Comparison of ENCODE assay signal across 20 cellular contexts in the genomic region with DNA sequence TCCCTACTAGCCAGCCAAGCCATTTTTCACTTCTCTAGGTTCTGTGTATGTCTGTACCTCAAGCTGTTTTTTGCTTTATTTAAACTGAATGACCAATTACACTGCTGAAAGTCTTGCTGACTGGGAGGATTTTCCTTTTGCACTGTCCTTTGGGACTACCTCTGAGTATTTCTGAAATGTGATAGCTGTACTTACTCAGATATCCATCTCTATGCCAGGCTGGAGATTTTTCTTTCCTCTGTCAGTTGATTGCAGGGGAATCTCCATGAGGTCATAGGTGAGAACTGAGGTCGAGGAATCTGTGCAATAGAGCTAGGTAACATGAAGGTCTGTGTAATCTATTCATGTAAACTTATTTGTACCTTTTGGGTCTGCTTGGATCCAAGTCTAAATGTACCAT. TPM values are rescaled to one million over a fixed set of nuclear protein-coding genes. Genes with fewer than 3 reads are reported as not detected.
DNase-seq lines count a peak whose midpoint lies in the region; ATAC-seq and TF ChIP-seq lines count a peak whose summit lies in the region.
"Had no signal": no experiment of that assay in that cellular context is flagged by ENCODE, and none has a peak within 500 bp of the region (broad histone marks: within the 10 kb centered on the region; RNA-seq: fewer than 3 reads in every experiment).

No MANE protein-coding gene starts in this region.

- intact Hi-C loops in cardiac septum (cut with DNase I): no loop called here

- POLR2A ChIA-PET in SK-N-SH (lab: Yijun Ruan, JAX): no interaction called here

- H3K4me2 ChIP-seq in SK-N-SH (peak overlapping the region; percentile 27; the same call in 1 of the 2 replicates), Karpas-422 (ENCODE audit: low read depth, low read length, poor library complexity, severe bottlenecking) (no peak overlapping the region)

- CTCF ChIA-PET in SK-N-SH (lab: Yijun Ruan, JAX): no interaction called here

- H2AFZ ChIP-seq in SK-N-SH (ENCODE audit: low read depth): no peak overlapping the region
- H2AFZ ChIP-seq in Karpas-422 (ENCODE audit: low read length): no peak overlapping the region

- H3K4me3 ChIP-seq in SK-N-SH (ENCODE audit: low read depth in 2 of 2, low read length in 1 of 2) (no peak overlapping the region), mesodermal cell (ENCODE audit: extremely low read depth, insufficient read depth, low read length, poor library complexity, severe bottlenecking) (no peak overlapping the region), Karpas-422 (ENCODE audit: low read length) (no peak overlapping the region)
- H3K4me3 ChIP-seq: heart right ventricle, mucosa of descending colon, ovary had no signal

- peak overlapping the region; percentile 76 to 80; a peak in 3 of 4 replicates for H3K27ac ChIP-seq in SK-N-SH (ENCODE audit: low read depth in 2 of 2, low read length in 1 of 2)
- peak overlapping the region; percentile 41 for H3K27ac ChIP-seq in mesodermal cell (ENCODE audit: low read depth, low read length, severe bottlenecking)
- no peak overlapping the region for H3K27ac ChIP-seq in Karpas-422 (ENCODE audit: low read length)
- H3K27ac ChIP-seq in foreskin keratinocyte: no peak overlapping the region
- H3K27ac ChIP-seq: epithelial cell of prostate, ovary had no signal

- no peak overlapping the region for H3K9ac ChIP-seq in SK-N-SH
- no peak overlapping the region for H3K9ac ChIP-seq in Karpas-422 (ENCODE audit: low read length)

- no peaks in the 10 kb centered on the region for H3K9me2 ChIP-seq in SK-N-SH
- H3K9me2 ChIP-seq in Karpas-422 (replicated peaks; ENCODE audit: insufficient read depth, low read length): no peaks in the 10 kb centered on the region

- TF ChIP-seq EP300 in SK-N-SH (IDR thresholded peaks at IDR 0.05; ENCODE audit: borderline replicate concordance in 1 of 2, low read depth in 1 of 2, low read length in 1 of 2): no peak; a peak in 1 of 4 replicates

- no peaks in the 10 kb centered on the region for H4K20me1 ChIP-seq in SK-N-SH (ENCODE audit: insufficient read depth)
- H4K20me1 ChIP-seq in Karpas-422 (ENCODE audit: insufficient read depth, low read depth, low read length): no peaks in the 10 kb centered on the region

- ATAC-seq in GM18502 (IDR thresholded peaks at IDR 0.05; ENCODE audit: poor library complexity, unreplicated experiment): peak; percentile 22
- peak; percentile 20 for ATAC-seq in HG02610 (IDR thresholded peaks at IDR 0.05; ENCODE audit: unreplicated experiment)
- no peak for ATAC-seq in foreskin keratinocyte
- ATAC-seq: mucosa of descending colon had no signal

- H3F3A ChIP-seq in SK-N-SH (replicated peaks; ENCODE audit: insufficient read depth): peaks cover 24% of the 10 kb centered on the region

- TF ChIP-seq CTCF in SK-N-SH (IDR thresholded peaks at IDR 0.05) (no peak), foreskin keratinocyte (conservative IDR thresholded peaks at IDR 0.05) (no peak)

- 50% methylated on average over 1 of the region's 1 CpG for WGBS in SK-N-SH (ENCODE audit: low lambda C conversion rate)
- WGBS in mesodermal cell (ENCODE audit: insufficient coverage in 2 of 2), 2 experiments: 100% methylated on average over 1 of the region's 1 CpG; no CpG with 5 or more reads in 1 of the 2 experiments

- H3K27me3 ChIP-seq in SK-N-SH (ENCODE audit: insufficient read depth) (no peaks in the 10 kb centered on the region), Karpas-422 (ENCODE audit: low read length) (no peaks in the 10 kb centered on the region), foreskin keratinocyte (peaks cover 4% of the 10 kb centered on the region)
- H3K27me3 ChIP-seq: heart right ventricle, ovary had no signal

- H3K79me2 ChIP-seq in SK-N-SH (ENCODE audit: insufficient read depth): no peaks in the 10 kb centered on the region
- no peaks in the 10 kb centered on the region for H3K79me2 ChIP-seq in Karpas-422 (ENCODE audit: low read length)

- H3K9me3 ChIP-seq in SK-N-SH (no peaks in the 10 kb centered on the region), mesodermal cell (ENCODE audit: control insufficient read depth, low read length) (no peaks in the 10 kb centered on the region), Karpas-422 (ENCODE audit: low read length) (no peaks in the 10 kb centered on the region)
- H3K9me3 ChIP-seq: heart right ventricle, mucosa of descending colon, ovary had no signal

- TF ChIP-seq RAD21 in SK-N-SH (IDR thresholded peaks at IDR 0.05; ENCODE audit: low read length): no peak

- DNase-seq in SK-N-SH: no peak
- DNase-seq in GM03348 (ENCODE audit: low spot score): no peak
- DNase-seq in Karpas-422: no peak
- DNase-seq in foreskin keratinocyte: no peak
- no peak for DNase-seq in cardiac septum (ENCODE audit: low spot score)
- DNase-seq: activated CD4-positive, CD25-positive, alpha-beta regulatory T cell treated with anti-CD3 and anti-CD28 coated beads, Interleukin-2, amount 50 U/mL, for 72 hours; activated CD8-positive, alpha-beta memory T cell treated with anti-CD3 and anti-CD28 coated beads, Interleukin-2, amount 50 U/mL, for 48 hours; activated naive CD8-positive, alpha-beta T cell treated with anti-CD3 and anti-CD28 coated beads for 36 hours; Calu3; heart right ventricle; KG1; mucosa of descending colon; NCI-H1694; NCI-H510A treated with DMSO at 0.1 percent for 48 hours; ovary had no signal

- H3K4me1 ChIP-seq in SK-N-SH (ENCODE audit: control insufficient read depth in 1 of 2, insufficient read depth in 2 of 2, low read depth in 1 of 2, low read length in 1 of 2): peaks cover 4 to 11% of the 10 kb centered on the region in 2 experiments
- H3K4me1 ChIP-seq in mesodermal cell (ENCODE audit: control insufficient read depth, insufficient read depth, low read length, poor library complexity, severe bottlenecking): peaks cover 20% of the 10 kb centered on the region
- H3K4me1 ChIP-seq in Karpas-422 (ENCODE audit: low read length): no peaks in the 10 kb centered on the region
- H3K4me1 ChIP-seq in foreskin keratinocyte: no peaks in the 10 kb centered on the region

- H3K36me3 ChIP-seq in SK-N-SH (replicated peaks in 1 of 2; ENCODE audit: control insufficient read depth in 1 of 2, insufficient read depth in 2 of 2, low read length in 1 of 2) (no peaks in the 10 kb centered on the region), mesodermal cell (ENCODE audit: control insufficient read depth, insufficient read depth, low read length) (no peaks in the 10 kb centered on the region), Karpas-422 (ENCODE audit: insufficient read depth, low read length) (no peaks in the 10 kb centered on the region)
- H3K36me3 ChIP-seq: heart right ventricle, ovary had no signal

TF ChIP-seq in SK-N-SH, 30 proteins besides CTCF, POLR2A, EP300 and RAD21 (continues in another document):
- no peak for TF ChIP-seq RXRA (IDR thresholded peaks at IDR 0.05; ENCODE audit: borderline replicate concordance, low read depth)
- peak; percentile 24; the same call in 1 of the 2 replicates for TF ChIP-seq JUND (IDR thresholded peaks at IDR 0.05)
- TF ChIP-seq, protein P1, sequence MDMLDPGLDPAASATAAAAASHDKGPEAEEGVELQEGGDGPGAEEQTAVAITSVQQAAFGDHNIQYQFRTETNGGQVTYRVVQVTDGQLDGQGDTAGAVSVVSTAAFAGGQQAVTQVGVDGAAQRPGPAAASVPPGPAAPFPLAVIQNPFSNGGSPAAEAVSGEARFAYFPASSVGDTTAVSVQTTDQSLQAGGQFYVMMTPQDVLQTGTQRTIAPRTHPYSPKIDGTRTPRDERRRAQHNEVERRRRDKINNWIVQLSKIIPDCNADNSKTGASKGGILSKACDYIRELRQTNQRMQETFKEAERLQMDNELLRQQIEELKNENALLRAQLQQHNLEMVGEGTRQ (IDR thresholded peaks at IDR 0.05; ENCODE audit: borderline replicate concordance, low read depth, low read length): no peak
- TF ChIP-seq, protein P2, sequence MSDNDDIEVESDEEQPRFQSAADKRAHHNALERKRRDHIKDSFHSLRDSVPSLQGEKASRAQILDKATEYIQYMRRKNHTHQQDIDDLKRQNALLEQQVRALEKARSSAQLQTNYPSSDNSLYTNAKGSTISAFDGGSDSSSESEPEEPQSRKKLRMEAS (IDR thresholded peaks at IDR 0.05; ENCODE audit: low read depth): no peak
- no peak for TF ChIP-seq USF1 (IDR thresholded peaks at IDR 0.05; ENCODE audit: borderline replicate concordance, low read depth)

RNA-seq across cellular contexts. Expression of gene ANKRD1, which starts 38.9 kb away (rescaled TPM):
- polyA plus RNA-seq in SK-N-SH (2012; rRNA removed): 41.7 and 72.8 TPM in 2 replicates
- 63.4 and 79.5 TPM in 2 replicates for polyA plus RNA-seq in SK-N-SH (2012; cell fraction: cytosol; rRNA removed)
- 48.7 and 81.7 TPM in 2 replicates for polyA plus RNA-seq in SK-N-SH (2012; cell fraction: nucleus; rRNA removed)
- 355 TPM for polyA plus RNA-seq in mesodermal cell (2013, experiment 1 of 2)
- polyA plus RNA-seq in mesodermal cell (2013, experiment 2 of 2): 350 TPM
- total RNA-seq in Karpas-422 (2014; rRNA removed; shearing (Covaris generic); ENCODE audit: low replicate concordance): not detected in 2 replicates
- total RNA-seq in foreskin keratinocyte: not detected in 2 replicates
- 0.02 TPM in 1 of 2 replicates, not detected in the other for polyA plus RNA-seq in foreskin keratinocyte
- 8,251 TPM for total RNA-seq in cardiac septum
- total RNA-seq: activated naive CD8-positive, alpha-beta T cell treated with anti-CD3 and anti-CD28 coated beads for 36 hours; cerebellum had no signal

Comparison
In these comparisons a context has a peak if more than half of its experiments do, and no peak if none do; other contexts are left out.
1. H3K27ac ChIP-seq: peak in SK-N-SH (2 of 2) and mesodermal cell (single experiment); none in Karpas-422 (single experiment) and foreskin keratinocyte (single experiment).
2. RNA of gene ANKRD1, which starts 38.9 kb away (total RNA-seq): 8,251 TPM in cardiac septum (single experiment); not detected in Karpas-422 and not detected in foreskin keratinocyte; every median in the first group is over 1,000 times any median in the second.